Comparison of ENCODE assay signal across 21 cellular contexts in the genomic region with DNA sequence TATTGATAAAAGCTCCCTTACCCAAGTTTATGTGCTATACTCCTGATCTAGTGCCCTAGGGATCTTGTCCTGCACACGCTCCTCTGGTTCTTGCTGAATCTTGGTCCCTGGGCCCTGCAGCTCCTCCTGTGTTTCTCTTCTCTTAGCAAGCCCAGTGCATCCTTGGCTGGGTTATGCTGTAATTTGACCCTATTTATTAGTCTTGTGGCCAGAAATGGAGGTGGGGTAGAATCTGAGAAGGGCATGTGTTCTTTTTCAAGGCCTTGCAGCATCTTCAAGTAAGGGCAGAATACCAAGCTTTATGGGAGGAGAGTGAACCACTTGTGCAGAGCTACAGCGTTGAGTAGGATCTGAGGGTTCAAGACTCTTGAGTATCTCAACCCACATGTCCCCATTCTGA.
A peak's percentile ranks its signal among the peaks of the same experiment; 100 is the strongest.
DNase-seq lines count a peak whose midpoint lies in the region; ATAC-seq and TF ChIP-seq lines count a peak whose summit lies in the region.
"Had no signal": no experiment of that assay in that cellular context is flagged by ENCODE, and none has a peak within 500 bp of the region (broad histone marks: within the 10 kb centered on the region; RNA-seq: fewer than 3 reads in every experiment).

No MANE protein-coding gene starts in this region.

- no peak overlapping the region for H2AFZ ChIP-seq in IMR-90 (replicated peaks; ENCODE audit: low read length, poor library complexity)
- no peak overlapping the region for H2AFZ ChIP-seq in OCI-LY7 (ENCODE audit: low read length)
- H2AFZ ChIP-seq: GM23248 had no signal

- POLR2A ChIA-PET in IMR-90 (lab: Charles Lee; ENCODE audit: unreplicated experiment), result no interaction called here
- POLR2A ChIA-PET in OCI-LY7 (lab: Charles Lee), result no interaction called here

- H3K27me3 ChIP-seq in IMR-90 (ENCODE audit: control insufficient read depth, insufficient read depth, low read length), result no peaks in the 10 kb centered on the region
- peaks cover 0 to 6% (median 0%) of the 10 kb centered on the region in 45 donors for H3K27me3 ChIP-seq in dorsolateral prefrontal cortex
- H3K27me3 ChIP-seq: SJCRH30 had no signal

- CTCF ChIA-PET in IMR-90 (lab: Yijun Ruan, JAX), result no interaction called here
- CTCF ChIA-PET in OCI-LY7 (lab: Charles Lee; ENCODE audit: unreplicated experiment), result no interaction called here

- H2BK5ac ChIP-seq in IMR-90 (ENCODE audit: low read depth, low read length, poor library complexity, severe bottlenecking), result no peak overlapping the region

- no peak for TF ChIP-seq POLR2A in IMR-90 (IDR thresholded peaks at IDR 0.05; ENCODE audit: low read depth, low read length)

- H3K4me3 ChIP-seq in AG10803 (ENCODE audit: low read length) (no peak overlapping the region), IMR-90 (ENCODE audit: insufficient read depth, low read depth, low read length) (no peak overlapping the region), choroid plexus epithelial cell (ENCODE audit: low read depth, low read length) (no peak overlapping the region), OCI-LY7 (ENCODE audit: low read depth, low read length, poor library complexity, severe bottlenecking) (no peak overlapping the region), dorsolateral prefrontal cortex (no peak overlapping the region)
- H3K4me3 ChIP-seq: GM23248, SJCRH30 had no signal

- no peak overlapping the region for H3K27ac ChIP-seq in IMR-90 (ENCODE audit: insufficient read depth, low read length)
- no peak overlapping the region for H3K27ac ChIP-seq in OCI-LY7 (ENCODE audit: low read depth, low read length, poor library complexity, severe bottlenecking)
- no peak overlapping the region for H3K27ac ChIP-seq in dorsolateral prefrontal cortex
- H3K27ac ChIP-seq: GM23248, SJCRH30 had no signal

- H3K9me3 ChIP-seq in IMR-90 (ENCODE audit: control insufficient read depth, insufficient read depth, low read length), result no peaks in the 10 kb centered on the region
- H3K9me3 ChIP-seq in OCI-LY7 (ENCODE audit: low read length), result no peaks in the 10 kb centered on the region
- H3K9me3 ChIP-seq: SJCRH30 had no signal

- in situ Hi-C loops in IMR-90 (cut with MboI; ENCODE audit: low sequenced_read_pairs), result no loop called here

- no peak overlapping the region for H4K91ac ChIP-seq in IMR-90 (ENCODE audit: insufficient read depth, low read depth, low read length)

- H4K5ac ChIP-seq in IMR-90 (ENCODE audit: low read depth, low read length), result no peak overlapping the region

- dilution Hi-C loops in IMR-90 (cut with HindIII; ENCODE audit: low sequenced_read_pairs, unreplicated experiment), result no loop called here

- H2BK15ac ChIP-seq in IMR-90 (ENCODE audit: low read depth, low read length), result no peak overlapping the region

- no peak overlapping the region for H3K56ac ChIP-seq in IMR-90 (ENCODE audit: extremely low read depth, insufficient read depth, low read length)

- H2AK5ac ChIP-seq in IMR-90 (ENCODE audit: low read depth, low read length), result no peak overlapping the region

- TF ChIP-seq CTCF in AG10803 (conservative IDR thresholded peaks at IDR 0.05; ENCODE audit: low read length) (no peak), IMR-90 (conservative IDR thresholded peaks at IDR 0.05; ENCODE audit: low read depth, low read length) (no peak), choroid plexus epithelial cell (conservative IDR thresholded peaks at IDR 0.05; ENCODE audit: low read depth, low read length) (no peak), OCI-LY7 (conservative IDR thresholded peaks at IDR 0.05; ENCODE audit: low read length) (no peak), dorsolateral prefrontal cortex (IDR thresholded peaks at IDR 0.05 in 54 of 56, conservative IDR thresholded peaks at IDR 0.05 in 2 of 56; ENCODE audit: low read depth in 1 of 56, partially characterized antibody in 56 of 56) (no peak)

- H2BK120ac ChIP-seq in IMR-90 (ENCODE audit: low read depth, low read length), result no peak overlapping the region

- H3K14ac ChIP-seq in IMR-90 (replicated peaks; ENCODE audit: low read depth, low read length), result no peak overlapping the region

- H2BK20ac ChIP-seq in IMR-90 (ENCODE audit: low read depth, low read length), result no peak overlapping the region

- no peak overlapping the region for H2AK9ac ChIP-seq in IMR-90 (replicated peaks; ENCODE audit: low read depth, low read length, poor library complexity)

- no peak overlapping the region for H4K8ac ChIP-seq in IMR-90 (ENCODE audit: low read depth in 2 of 2, low read length in 2 of 2)

- no peak overlapping the region for H3K4me2 ChIP-seq in IMR-90 (ENCODE audit: low read depth, low read length)
- H3K4me2 ChIP-seq in OCI-LY7 (ENCODE audit: low read length), result no peak overlapping the region

- no peak overlapping the region for H3K18ac ChIP-seq in IMR-90 (ENCODE audit: low read depth, low read length)

- intact Hi-C loops in IMR-90 (cut with micrococcal nuclease), result no loop called here
- intact Hi-C loops in OCI-LY7 (cut with micrococcal nuclease; ENCODE audit: unreplicated experiment), result no loop called here
- intact Hi-C loops in dorsolateral prefrontal cortex (cut with DNase I), result no loop called here

- H3K23ac ChIP-seq in IMR-90 (ENCODE audit: low read depth, low read length), result no peak overlapping the region

- peak; percentile 49 for ATAC-seq in IMR-90 (ENCODE audit: low read depth)
- ATAC-seq in HG03460 (IDR thresholded peaks at IDR 0.05; ENCODE audit: unreplicated experiment), result no peak
- ATAC-seq: HCT116 had no signal

- H3K79me1 ChIP-seq in IMR-90 (ENCODE audit: low read depth in 1 of 2, low read length in 2 of 2), result no peaks in the 10 kb centered on the region

- DNase-seq in AG10803 (ENCODE audit: low read depth), result peak; percentile 3
- DNase-seq in IMR-90, result peak; percentile 41
- DNase-seq in choroid plexus epithelial cell (ENCODE audit: low read depth), result peak; percentile 35
- DNase-seq in myocyte (ENCODE audit: low read depth), result peak; percentile 51
- no peak for DNase-seq in OCI-LY7 (ENCODE audit: low spot score)
- no peak for DNase-seq in dorsolateral prefrontal cortex
- no peak for DNase-seq in SIG-M5 treated with dmso at 0.1 percent for 504 hours (lab: John Stamatoyannopoulos, UW; ENCODE audit: unreplicated experiment)
- DNase-seq: CD4-positive, alpha-beta memory T cell; DMS79 treated with DMSO at 0.1 percent for 48 hours; GM23248; KBM-7; NCI-H1048; NCI-H146; NCI-H2081 treated with DMSO at 0.1 percent for 48 hours; NCI-H2227 treated with DMSO at 0.1 percent for 48 hours; NCI-H526; OCI-M1; RPMI8226 had no signal

- 100% methylated on average over 1 of the region's 2 CpGs; no CpG with 5 or more reads in 1 of the 2 experiments for WGBS in IMR-90 (ENCODE audit: extremely low coverage in 2 of 2, insufficient read length in 1 of 2), 2 experiments

- H3K36me3 ChIP-seq in IMR-90 (ENCODE audit: control insufficient read depth, insufficient read depth, low read length) (no peaks in the 10 kb centered on the region), OCI-LY7 (ENCODE audit: insufficient read depth, low read length) (no peaks in the 10 kb centered on the region)
- H3K36me3 ChIP-seq: SJCRH30 had no signal

- no peak overlapping the region for H3K4ac ChIP-seq in IMR-90 (ENCODE audit: low read depth, low read length)

- no peaks in the 10 kb centered on the region for H3K9me1 ChIP-seq in IMR-90 (ENCODE audit: insufficient read depth, low read length)

- H4K20me1 ChIP-seq in IMR-90 (ENCODE audit: insufficient read depth, low read length) (no peaks in the 10 kb centered on the region), OCI-LY7 (ENCODE audit: insufficient read depth, low read length) (no peaks in the 10 kb centered on the region)

- H3K79me2 ChIP-seq in OCI-LY7 (ENCODE audit: insufficient read depth, low read depth, low read length), result no peaks in the 10 kb centered on the region

- no peak overlapping the region for H3K9ac ChIP-seq in IMR-90 (ENCODE audit: low read depth, low read length)
- H3K9ac ChIP-seq: GM23248 had no signal

- no peak for TF ChIP-seq RAD21 in IMR-90 (IDR thresholded peaks at IDR 0.05; ENCODE audit: low read length)

- no peaks in the 10 kb centered on the region for H3K9me2 ChIP-seq in OCI-LY7 (ENCODE audit: insufficient read depth, low read length)

- BruUV-seq in IMR-90 (replicated peaks; lab: Mats Ljungman, UMichigan) (no TSS peak), OCI-LY7 (replicated peaks; lab: Mats Ljungman, UMichigan) (no TSS peak)

- H3K4me1 ChIP-seq in IMR-90 (ENCODE audit: control insufficient read depth, insufficient read depth, low read length) (peaks cover 1% of the 10 kb centered on the region; the same call in 1 of the 2 replicates), OCI-LY7 (ENCODE audit: insufficient read depth, low read length, poor library complexity, severe bottlenecking) (no peaks in the 10 kb centered on the region)
- H3K4me1 ChIP-seq: SJCRH30 had no signal

TF ChIP-seq in IMR-90, 13 proteins besides CTCF, POLR2A, EP300 and RAD21 (continues in another document):
- TF ChIP-seq RFX5 (IDR thresholded peaks at IDR 0.05; ENCODE audit: low read depth, low read length) (no peak), RCOR1 (IDR thresholded peaks at IDR 0.05; ENCODE audit: insufficient replicate concordance, low read length) (no peak), SMC3 (IDR thresholded peaks at IDR 0.05; ENCODE audit: low read depth, low read length) (no peak), FOS (IDR thresholded peaks at IDR 0.05; ENCODE audit: low read depth, low read length) (no peak), CHD1 (IDR thresholded peaks at IDR 0.05; ENCODE audit: low read depth, low read length) (no peak), CEBPB (IDR thresholded peaks at IDR 0.05; ENCODE audit: low read depth, low read length) (no peak), MAFK (IDR thresholded peaks at IDR 0.05; ENCODE audit: low read depth, low read length) (no peak), MXI1 (IDR thresholded peaks at IDR 0.05; ENCODE audit: borderline replicate concordance, low read depth, low read length) (no peak)
- TF ChIP-seq, protein P1, sequence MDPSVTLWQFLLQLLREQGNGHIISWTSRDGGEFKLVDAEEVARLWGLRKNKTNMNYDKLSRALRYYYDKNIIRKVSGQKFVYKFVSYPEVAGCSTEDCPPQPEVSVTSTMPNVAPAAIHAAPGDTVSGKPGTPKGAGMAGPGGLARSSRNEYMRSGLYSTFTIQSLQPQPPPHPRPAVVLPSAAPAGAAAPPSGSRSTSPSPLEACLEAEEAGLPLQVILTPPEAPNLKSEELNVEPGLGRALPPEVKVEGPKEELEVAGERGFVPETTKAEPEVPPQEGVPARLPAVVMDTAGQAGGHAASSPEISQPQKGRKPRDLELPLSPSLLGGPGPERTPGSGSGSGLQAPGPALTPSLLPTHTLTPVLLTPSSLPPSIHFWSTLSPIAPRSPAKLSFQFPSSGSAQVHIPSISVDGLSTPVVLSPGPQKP (IDR thresholded peaks at IDR 0.05; ENCODE audit: borderline replicate concordance, low read depth, low read length), result no peak
- TF ChIP-seq, protein P2, sequence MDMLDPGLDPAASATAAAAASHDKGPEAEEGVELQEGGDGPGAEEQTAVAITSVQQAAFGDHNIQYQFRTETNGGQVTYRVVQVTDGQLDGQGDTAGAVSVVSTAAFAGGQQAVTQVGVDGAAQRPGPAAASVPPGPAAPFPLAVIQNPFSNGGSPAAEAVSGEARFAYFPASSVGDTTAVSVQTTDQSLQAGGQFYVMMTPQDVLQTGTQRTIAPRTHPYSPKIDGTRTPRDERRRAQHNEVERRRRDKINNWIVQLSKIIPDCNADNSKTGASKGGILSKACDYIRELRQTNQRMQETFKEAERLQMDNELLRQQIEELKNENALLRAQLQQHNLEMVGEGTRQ (IDR thresholded peaks at IDR 0.05; ENCODE audit: low read depth, low read length), result no peak

Comparison
In these comparisons a context has a peak if more than half of its experiments do, and no peak if none do; other contexts are left out.
1. DNase-seq: peak in AG10803 (single experiment), IMR-90 (single experiment), choroid plexus epithelial cell (single experiment) and myocyte (single experiment); none in OCI-LY7 (single experiment), dorsolateral prefrontal cortex (0 of 10) and SIG-M5 treated with dmso at 0.1 percent for 504 hours (single experiment).